ENCODE assay signal across 28 cellular contexts in genomic region chr2:235924675-235925063, GRCh38.
"Had no signal": no experiment of that assay in that cellular context is flagged by ENCODE, and none has a peak within 500 bp of the region (broad histone marks: within the 10 kb centered on the region; RNA-seq: fewer than 3 reads in every experiment).

No MANE protein-coding gene starts in this region.

- H3K27ac ChIP-seq: brain microvascular endothelial cell, cardiac muscle cell, Peyer's patch, RWPE1, SJSA1 had no signal

- H3K4me1 Mint-ChIP-seq: activated CD4-positive, alpha-beta memory T cell treated with anti-CD3 and anti-CD28 coated beads, Interleukin-2, amount 10 ng/mL, durations not matched to agents 7 days and 5 days; activated CD4-positive, alpha-beta T cell treated with anti-CD3 and anti-CD28 coated beads for 36 hours; activated naive CD4-positive, alpha-beta T cell treated with anti-CD3 and anti-CD28 coated beads, Interleukin-2, amount 10 ng/mL, durations not matched to agents 7 days and 5 days; activated naive CD8-positive, alpha-beta T cell treated with anti-CD3 and anti-CD28 coated beads for 36 hours had no signal

- H3K4me3 Mint-ChIP-seq: activated CD4-positive, alpha-beta memory T cell treated with anti-CD3 and anti-CD28 coated beads, Interleukin-2, amount 10 ng/mL, durations not matched to agents 7 days and 5 days; activated CD4-positive, alpha-beta T cell treated with anti-CD3 and anti-CD28 coated beads for 36 hours; activated naive CD4-positive, alpha-beta T cell treated with anti-CD3 and anti-CD28 coated beads, Interleukin-2, amount 10 ng/mL, durations not matched to agents 7 days and 5 days; activated naive CD8-positive, alpha-beta T cell treated with anti-CD3 and anti-CD28 coated beads for 36 hours had no signal

- H3K4me3 ChIP-seq: cardiac muscle cell, Peyer's patch, SJSA1 had no signal

- DNase-seq: activated CD4-positive, alpha-beta memory T cell treated with anti-CD3 and anti-CD28 coated beads, Interleukin-2, amount 10 ng/mL, durations not matched to agents 7 days and 5 days; activated CD4-positive, alpha-beta T cell treated with anti-CD3 and anti-CD28 coated beads for 36 hours; activated CD4-positive, alpha-beta T cell treated with anti-CD3 and anti-CD28 coated beads, Interleukin-2, amount 50 U/mL, for 1 hour; activated gamma-delta T cell treated with Interleukin-2 at 50 U/mL for 16 hours; activated naive CD4-positive, alpha-beta T cell treated with anti-CD3 and anti-CD28 coated beads, Interleukin-2, amount 10 ng/mL, durations not matched to agents 7 days and 5 days; activated naive CD8-positive, alpha-beta T cell treated with anti-CD3 and anti-CD28 coated beads for 36 hours; activated T-cell treated with anti-CD3 and anti-CD28 coated beads for 4 hours; activated T-cell treated with anti-CD3 and anti-CD28 coated beads, Interleukin-2, amount 50 U/mL, for 48 hours; brain microvascular endothelial cell; KG1; NCI-H1048; NCI-H1417; NCI-H2029; NCI-H2107; NCI-H345; NCI-H510A; NCI-H526 treated with DMSO at 0.1 percent for 48 hours; NCI-H82; Peyer's patch; SHP77; SW 1271; T-helper 9 cell had no signal

- H3K36me3 Mint-ChIP-seq: activated naive CD4-positive, alpha-beta T cell treated with anti-CD3 and anti-CD28 coated beads, Interleukin-2, amount 10 ng/mL, durations not matched to agents 7 days and 5 days; activated naive CD8-positive, alpha-beta T cell treated with anti-CD3 and anti-CD28 coated beads for 36 hours had no signal

- H3K36me3 ChIP-seq: brain microvascular endothelial cell, SJSA1 had no signal

- H3K4me1 ChIP-seq: Peyer's patch, SJSA1 had no signal

- ATAC-seq: activated CD4-positive, alpha-beta T cell treated with anti-CD3 and anti-CD28 coated beads for 36 hours; SK-N-SH treated with all-trans-retinoic acid at 6 μM for 48 hours had no signal

- H3K9me3 Mint-ChIP-seq: activated CD4-positive, alpha-beta memory T cell treated with anti-CD3 and anti-CD28 coated beads, Interleukin-2, amount 10 ng/mL, durations not matched to agents 7 days and 5 days; activated naive CD4-positive, alpha-beta T cell treated with anti-CD3 and anti-CD28 coated beads, Interleukin-2, amount 10 ng/mL, durations not matched to agents 7 days and 5 days; activated naive CD8-positive, alpha-beta T cell treated with anti-CD3 and anti-CD28 coated beads for 36 hours; activated T-helper 2 cell treated with anti-CD3 and anti-CD28 coated beads, Interferon-gamma antibody, Interleukin-2, Interleukin-4, amounts not matched to agents 10 μg/mL and 5 μg/mL and 100 μg/mL, durations not matched to agents 14 hours and 24 hours and 36 hours had no signal

- H3K27ac Mint-ChIP-seq: activated CD4-positive, alpha-beta memory T cell treated with anti-CD3 and anti-CD28 coated beads, Interleukin-2, amount 10 ng/mL, durations not matched to agents 7 days and 5 days; activated CD4-positive, alpha-beta T cell treated with anti-CD3 and anti-CD28 coated beads for 36 hours; activated naive CD4-positive, alpha-beta T cell treated with anti-CD3 and anti-CD28 coated beads, Interleukin-2, amount 10 ng/mL, durations not matched to agents 7 days and 5 days; activated naive CD8-positive, alpha-beta T cell treated with anti-CD3 and anti-CD28 coated beads for 36 hours; activated T-helper 2 cell treated with anti-CD3 and anti-CD28 coated beads, Interferon-gamma antibody, Interleukin-2, Interleukin-4, amounts not matched to agents 10 μg/mL and 5 μg/mL and 100 μg/mL, durations not matched to agents 14 hours and 24 hours and 36 hours had no signal

- FAIRE-seq: TTC549 had no signal

- H3K9me3 ChIP-seq: Peyer's patch, SJSA1 had no signal

- H3K27me3 ChIP-seq: brain microvascular endothelial cell, cardiac muscle cell, Peyer's patch, SJSA1 had no signal

- H3K27me3 Mint-ChIP-seq: activated CD4-positive, alpha-beta memory T cell treated with anti-CD3 and anti-CD28 coated beads, Interleukin-2, amount 10 ng/mL, durations not matched to agents 7 days and 5 days; activated naive CD4-positive, alpha-beta T cell treated with anti-CD3 and anti-CD28 coated beads, Interleukin-2, amount 10 ng/mL, durations not matched to agents 7 days and 5 days; activated naive CD8-positive, alpha-beta T cell treated with anti-CD3 and anti-CD28 coated beads for 36 hours had no signal
